In genomic region chr7:34184466-34184865, GRCh38 we compare ENCODE assay signal across 24 cellular contexts.
DNase-seq lines count a peak whose midpoint lies in the region; ATAC-seq and TF ChIP-seq lines count a peak whose summit lies in the region.
"Had no signal": no experiment of that assay in that cellular context is flagged by ENCODE, and none has a peak within 500 bp of the region (broad histone marks: within the 10 kb centered on the region; RNA-seq: fewer than 3 reads in every experiment).

No MANE protein-coding gene starts in this region.

- no peak for ATAC-seq in activated CD8-positive, alpha-beta memory T cell treated with anti-CD3 and anti-CD28 coated beads, Interleukin-2, amount 10 ng/mL, durations not matched to agents 7 days and 5 days
- no peak for ATAC-seq in left lobe of liver
- ATAC-seq in stimulated activated effector memory CD8-positive, alpha-beta T cell treated with anti-CD3 and anti-CD28 coated beads, Interleukin-12 subunit alpha, Interleukin-12 subunit beta, amount 100 ng/mL, for 72 hours = no peak
- ATAC-seq: activated CD8-positive, alpha-beta T cell treated with anti-CD3 and anti-CD28 coated beads for 36 hours; gastrocnemius medialis had no signal

- H3K36me3 Mint-ChIP-seq in endodermal cell (ENCODE audit: low read depth) = no peaks in the 10 kb centered on the region
- H3K36me3 Mint-ChIP-seq in activated CD8-positive, alpha-beta memory T cell treated with anti-CD3 and anti-CD28 coated beads, Interleukin-2, amount 10 ng/mL, durations not matched to agents 7 days and 5 days = no peaks in the 10 kb centered on the region
- H3K36me3 Mint-ChIP-seq in stimulated activated effector memory CD8-positive, alpha-beta T cell treated with anti-CD3 and anti-CD28 coated beads, Interleukin-12 subunit alpha, Interleukin-12 subunit beta, amount 100 ng/mL, for 72 hours = no peaks in the 10 kb centered on the region
- H3K36me3 Mint-ChIP-seq: activated naive CD4-positive, alpha-beta T cell treated with anti-CD3 and anti-CD28 coated beads, Interleukin-2, amount 50 U/mL, for 24 hours; CD4-positive, alpha-beta memory T cell; mesothelial cell of epicardium had no signal

- H3K4me1 ChIP-seq in endodermal cell (ENCODE audit: control insufficient read depth, insufficient read depth, low read length) = no peaks in the 10 kb centered on the region

- H3K27ac Mint-ChIP-seq in endodermal cell = no peak overlapping the region
- no peak overlapping the region for H3K27ac Mint-ChIP-seq in activated CD8-positive, alpha-beta memory T cell treated with anti-CD3 and anti-CD28 coated beads, Interleukin-2, amount 10 ng/mL, durations not matched to agents 7 days and 5 days
- H3K27ac Mint-ChIP-seq in stimulated activated effector memory CD8-positive, alpha-beta T cell treated with anti-CD3 and anti-CD28 coated beads, Interleukin-12 subunit alpha, Interleukin-12 subunit beta, amount 100 ng/mL, for 72 hours = no peak overlapping the region
- H3K27ac Mint-ChIP-seq: activated B cell treated with CpG ODN at 0.5 μM for 24 hours; activated CD8-positive, alpha-beta T cell treated with anti-CD3 and anti-CD28 coated beads for 36 hours; activated naive CD4-positive, alpha-beta T cell treated with anti-CD3 and anti-CD28 coated beads, Interleukin-2, amount 50 U/mL, for 24 hours; CD4-positive, alpha-beta memory T cell; mesothelial cell of epicardium; nephron; progenitor cell of endocrine pancreas had no signal

- peaks cover 22% of the 10 kb centered on the region for H3K4me1 Mint-ChIP-seq in endodermal cell
- no peaks in the 10 kb centered on the region for H3K4me1 Mint-ChIP-seq in activated CD8-positive, alpha-beta memory T cell treated with anti-CD3 and anti-CD28 coated beads, Interleukin-2, amount 10 ng/mL, durations not matched to agents 7 days and 5 days
- H3K4me1 Mint-ChIP-seq in stimulated activated effector memory CD8-positive, alpha-beta T cell treated with anti-CD3 and anti-CD28 coated beads, Interleukin-12 subunit alpha, Interleukin-12 subunit beta, amount 100 ng/mL, for 72 hours = no peaks in the 10 kb centered on the region
- H3K4me1 Mint-ChIP-seq: activated B cell treated with CpG ODN at 0.5 μM for 24 hours; activated naive CD4-positive, alpha-beta T cell treated with anti-CD3 and anti-CD28 coated beads, Interleukin-2, amount 50 U/mL, for 24 hours; CD4-positive, alpha-beta memory T cell; mesothelial cell of epicardium; nephron had no signal

- no CpG with 5 or more reads among the region's 1 CpG for WGBS in endodermal cell (ENCODE audit: insufficient coverage in 1 of 2, insufficient read length in 1 of 2), 2 experiments

- peaks cover 7% of the 10 kb centered on the region for H3K27me3 Mint-ChIP-seq in endodermal cell (ENCODE audit: insufficient read depth)
- H3K27me3 Mint-ChIP-seq in activated CD8-positive, alpha-beta memory T cell treated with anti-CD3 and anti-CD28 coated beads, Interleukin-2, amount 10 ng/mL, durations not matched to agents 7 days and 5 days = no peaks in the 10 kb centered on the region
- H3K27me3 Mint-ChIP-seq: activated B cell treated with CpG ODN at 0.5 μM for 24 hours; activated CD8-positive, alpha-beta T cell treated with anti-CD3 and anti-CD28 coated beads for 36 hours; activated naive CD4-positive, alpha-beta T cell treated with anti-CD3 and anti-CD28 coated beads, Interleukin-2, amount 50 U/mL, for 24 hours; CD4-positive, alpha-beta memory T cell; progenitor cell of endocrine pancreas had no signal

- no peaks in the 10 kb centered on the region for H3K9me3 Mint-ChIP-seq in endodermal cell
- H3K9me3 Mint-ChIP-seq in activated CD8-positive, alpha-beta memory T cell treated with anti-CD3 and anti-CD28 coated beads, Interleukin-2, amount 10 ng/mL, durations not matched to agents 7 days and 5 days (ENCODE audit: low read depth) = no peaks in the 10 kb centered on the region
- peaks cover 3% of the 10 kb centered on the region for H3K9me3 Mint-ChIP-seq in stimulated activated effector memory CD8-positive, alpha-beta T cell treated with anti-CD3 and anti-CD28 coated beads, Interleukin-12 subunit alpha, Interleukin-12 subunit beta, amount 100 ng/mL, for 72 hours
- H3K9me3 Mint-ChIP-seq: activated CD8-positive, alpha-beta T cell treated with anti-CD3 and anti-CD28 coated beads for 36 hours; activated naive CD4-positive, alpha-beta T cell treated with anti-CD3 and anti-CD28 coated beads, Interleukin-2, amount 50 U/mL, for 24 hours had no signal

- TF ChIP-seq CTCF in endodermal cell (conservative IDR thresholded peaks at IDR 0.05) (peak; percentile 66), retinal pigment epithelial cell (conservative IDR thresholded peaks at IDR 0.05; ENCODE audit: low read depth, low read length) (peak; percentile 4)

- no peaks in the 10 kb centered on the region for H3K36me3 ChIP-seq in endodermal cell (ENCODE audit: control insufficient read depth, insufficient read depth, low read length)
- H3K36me3 ChIP-seq: gastrocnemius medialis had no signal

- DNase-seq in SIG-M5 treated with dmso at 0.1 percent for 504 hours (lab: John Stamatoyannopoulos, UW; ENCODE audit: unreplicated experiment) (peak; percentile 24), SIG-M5 (lab: John Stamatoyannopoulos, UW) (no peak), NCI-H226 (peak; percentile 51), endodermal cell (no peak), retinal pigment epithelial cell (ENCODE audit: low read depth) (no peak), left lobe of liver (ENCODE audit: low spot score) (no peak)
- DNase-seq in activated CD8-positive, alpha-beta memory T cell treated with anti-CD3 and anti-CD28 coated beads, Interleukin-2, amount 10 ng/mL, durations not matched to agents 7 days and 5 days = no peak
- no peak for DNase-seq in stimulated activated effector memory CD8-positive, alpha-beta T cell treated with anti-CD3 and anti-CD28 coated beads, Interleukin-12 subunit alpha, Interleukin-12 subunit beta, amount 100 ng/mL, for 72 hours (ENCODE audit: low spot score in 2 of 2)
- DNase-seq: 8988T; activated B cell treated with CpG ODN at 0.5 μM for 24 hours; activated CD8-positive, alpha-beta T cell treated with anti-CD3 and anti-CD28 coated beads for 36 hours; activated T-cell treated with anti-CD3 and anti-CD28 coated beads, Interleukin-2, amount 50 U/mL, for 48 hours; CD4-positive, alpha-beta memory T cell; DMS153; gastrocnemius medialis; Karpas-422; NCI-H69; SHP77; small intestine; stimulated activated CD4-positive, alpha-beta T cell treated with anti-CD3 and anti-CD28 coated beads, Interleukin-4, amount 100 ng/mL, for 1 hour had no signal

- no peaks in the 10 kb centered on the region for H3K27me3 ChIP-seq in endodermal cell (ENCODE audit: control insufficient read depth, insufficient read depth, low read length, poor library complexity, severe bottlenecking)
- H3K27me3 ChIP-seq: gastrocnemius medialis had no signal

- H3K4me3 ChIP-seq in endodermal cell (ENCODE audit: low read length) (no peak overlapping the region), retinal pigment epithelial cell (ENCODE audit: low read length) (no peak overlapping the region)
- H3K4me3 ChIP-seq: gastrocnemius medialis had no signal

- no peak overlapping the region for H3K9ac ChIP-seq in endodermal cell (ENCODE audit: extremely low read depth, low read length, poor library complexity, severe bottlenecking)

- CTCF ChIA-PET in activated CD8-positive, alpha-beta memory T cell treated with anti-CD3 and anti-CD28 coated beads, Interleukin-2, amount 10 ng/mL, durations not matched to agents 7 days and 5 days (lab: Charles Lee) = no interaction called here

- no peak overlapping the region for H3K4me3 Mint-ChIP-seq in endodermal cell
- H3K4me3 Mint-ChIP-seq in activated CD8-positive, alpha-beta memory T cell treated with anti-CD3 and anti-CD28 coated beads, Interleukin-2, amount 10 ng/mL, durations not matched to agents 7 days and 5 days = no peak overlapping the region
- no peak overlapping the region for H3K4me3 Mint-ChIP-seq in stimulated activated effector memory CD8-positive, alpha-beta T cell treated with anti-CD3 and anti-CD28 coated beads, Interleukin-12 subunit alpha, Interleukin-12 subunit beta, amount 100 ng/mL, for 72 hours
- H3K4me3 Mint-ChIP-seq: activated B cell treated with CpG ODN at 0.5 μM for 24 hours; activated CD8-positive, alpha-beta T cell treated with anti-CD3 and anti-CD28 coated beads for 36 hours; activated naive CD4-positive, alpha-beta T cell treated with anti-CD3 and anti-CD28 coated beads, Interleukin-2, amount 50 U/mL, for 24 hours; CD4-positive, alpha-beta memory T cell; mesothelial cell of epicardium; nephron had no signal

- no peaks in the 10 kb centered on the region for H3K9me3 ChIP-seq in endodermal cell (ENCODE audit: control insufficient read depth, low read length)
- H3K9me3 ChIP-seq: gastrocnemius medialis had no signal

- H3K27ac ChIP-seq in endodermal cell (ENCODE audit: low read depth, low read length) = no peak overlapping the region
- H3K27ac ChIP-seq: gastrocnemius medialis had no signal

Comparison
In these comparisons a context has a peak if more than half of its experiments do, and no peak if none do; other contexts are left out.
1. DNase-seq: peak in SIG-M5 treated with dmso at 0.1 percent for 504 hours (single experiment) and NCI-H226 (single experiment); none in SIG-M5 (single experiment), endodermal cell (single experiment), retinal pigment epithelial cell (single experiment), activated CD8-positive, alpha-beta memory T cell treated with anti-CD3 and anti-CD28 coated beads, Interleukin-2, amount 10 ng/mL, durations not matched to agents 7 days and 5 days (single experiment), left lobe of liver (single experiment) and stimulated activated effector memory CD8-positive, alpha-beta T cell treated with anti-CD3 and anti-CD28 coated beads, Interleukin-12 subunit alpha, Interleukin-12 subunit beta, amount 100 ng/mL, for 72 hours (0 of 2).